ENCODE assay signal across 1 cellular context in the genomic region with DNA sequence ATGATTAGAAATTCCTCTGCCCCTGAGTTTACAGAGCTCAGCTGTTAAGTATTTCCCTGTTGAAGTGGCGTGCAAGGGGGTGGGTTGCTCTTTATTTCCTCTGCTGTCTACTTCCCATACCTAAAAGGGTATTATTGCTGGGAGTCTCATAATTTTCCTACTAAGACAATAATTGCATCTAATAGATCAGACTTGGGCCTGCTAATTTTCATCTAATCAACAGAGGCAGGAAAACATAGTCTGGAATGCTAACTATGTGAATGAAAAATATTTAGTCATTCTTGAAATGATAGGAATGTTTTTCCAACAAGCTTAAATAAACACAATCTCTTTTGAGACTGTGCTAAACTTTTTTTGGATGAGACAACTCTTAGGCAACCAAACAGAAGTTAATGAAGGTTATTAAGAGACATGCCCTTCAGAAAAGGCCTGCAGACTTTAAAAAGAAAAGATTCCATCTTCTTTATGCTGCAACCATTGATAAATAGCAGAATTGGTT.
TF ChIP-seq lines count a peak whose summit lies in the region.

No MANE protein-coding gene starts in this region.

TF ChIP-seq in HepG2, 621 proteins besides CTCF, POLR2A, EP300 and RAD21 (continued from another document and continues in another):
- TF ChIP-seq KDM3A (CRISPR knock-in tag; IDR thresholded peaks at IDR 0.05; ENCODE audit: low read depth) (no peak), CBX2 (IDR thresholded peaks at IDR 0.05; ENCODE audit: low read depth, low read length) (no peak), CBX2 (CRISPR knock-in tag; IDR thresholded peaks at IDR 0.05; ENCODE audit: low read depth) (no peak), ASH2L (IDR thresholded peaks at IDR 0.05; ENCODE audit: insufficient read length, low read depth, low read length) (peak; percentile 39), YEATS2 (CRISPR knock-in tag; IDR thresholded peaks at IDR 0.05; ENCODE audit: borderline replicate concordance) (no peak), ZNF253 (CRISPR knock-in tag; IDR thresholded peaks at IDR 0.05; ENCODE audit: borderline replicate concordance) (no peak), ELF3 (CRISPR knock-in tag; IDR thresholded peaks at IDR 0.05) (peak; percentile 64), SNAPC2 (CRISPR knock-in tag; IDR thresholded peaks at IDR 0.05) (peak; percentile 74; the same call in 1 of the 2 replicates), ZNF260 (CRISPR knock-in tag; IDR thresholded peaks at IDR 0.05; ENCODE audit: borderline replicate concordance, low read depth) (no peak), MED1 (CRISPR knock-in tag; IDR thresholded peaks at IDR 0.05) (peak; percentile 62; the same call in 1 of the 2 replicates), ETV5 (CRISPR knock-in tag; IDR thresholded peaks at IDR 0.05; ENCODE audit: borderline replicate concordance) (no peak), NR2C2 (CRISPR knock-in tag; IDR thresholded peaks at IDR 0.05; ENCODE audit: borderline replicate concordance) (no peak; the same call in 1 of the 2 replicates), ZNF576 (CRISPR knock-in tag; IDR thresholded peaks at IDR 0.05) (no peak), CENPBD1 (CRISPR knock-in tag; IDR thresholded peaks at IDR 0.05; ENCODE audit: borderline replicate concordance, low read depth) (no peak), ZNF607 (CRISPR knock-in tag; IDR thresholded peaks at IDR 0.05; ENCODE audit: borderline replicate concordance) (no peak), ZBTB8A (CRISPR knock-in tag; IDR thresholded peaks at IDR 0.05; ENCODE audit: borderline replicate concordance, low read depth) (no peak), ZNF674 (CRISPR knock-in tag; IDR thresholded peaks at IDR 0.05; ENCODE audit: low read depth) (no peak), CCAR2 (optimal IDR thresholded peaks at IDR 0.05; ENCODE audit: low read depth, low read length) (no peak), ZNF138 (CRISPR knock-in tag; IDR thresholded peaks at IDR 0.05; ENCODE audit: low read depth) (no peak), ISL2 (CRISPR knock-in tag; IDR thresholded peaks at IDR 0.05) (peak; percentile 96), FOXO1 (CRISPR knock-in tag; IDR thresholded peaks at IDR 0.05) (0 out of 2 replicates have a peak, but pooled peaks have one; percentile 19), ZNF816 (CRISPR knock-in tag; IDR thresholded peaks at IDR 0.05; ENCODE audit: borderline replicate concordance) (no peak; the same call in 1 of the 2 replicates), TBX3 (IDR thresholded peaks at IDR 0.05; ENCODE audit: borderline replicate concordance) (0 out of 2 replicates have a peak, but pooled peaks have one; percentile 21), ZZZ3 (CRISPR knock-in tag; IDR thresholded peaks at IDR 0.05; ENCODE audit: borderline replicate concordance) (no peak), ZNF761 (CRISPR knock-in tag; conservative IDR thresholded peaks at IDR 0.05) (0 out of 2 replicates have a peak, but pooled peaks have one; percentile 22), SMARCC2 (IDR thresholded peaks at IDR 0.05) (no peak), NR2F6 (IDR thresholded peaks at IDR 0.05) (peak; percentile 40; the same call in 1 of the 2 replicates), NR2F6 (CRISPR knock-in tag; IDR thresholded peaks at IDR 0.05) (peak; percentile 60), SETDB1 (CRISPR knock-in tag; IDR thresholded peaks at IDR 0.05; ENCODE audit: borderline replicate concordance) (no peak), ZFX (CRISPR knock-in tag; IDR thresholded peaks at IDR 0.05; ENCODE audit: low read depth) (peak; percentile 24; the same call in 1 of the 2 replicates), MBNL3 (CRISPR knock-in tag; conservative IDR thresholded peaks at IDR 0.05) (no peak), ZFP1 (CRISPR knock-in tag; IDR thresholded peaks at IDR 0.05) (0 out of 2 replicates have a peak, but pooled peaks have one; percentile 50), REST (IDR thresholded peaks at IDR 0.05; ENCODE audit: borderline replicate concordance in 1 of 2, low read depth in 1 of 2, low read length in 2 of 2) (no peak), KLF13 (CRISPR knock-in tag; IDR thresholded peaks at IDR 0.05) (no peak), KAT2B (IDR thresholded peaks at IDR 0.05; ENCODE audit: borderline replicate concordance, low read depth, low read length) (no peak), ZNF143 (CRISPR knock-in tag; IDR thresholded peaks at IDR 0.05) (no peak), SMAD9 (CRISPR knock-in tag; IDR thresholded peaks at IDR 0.05) (no peak), ZNF570 (CRISPR knock-in tag; IDR thresholded peaks at IDR 0.05; ENCODE audit: borderline replicate concordance) (no peak)
- TF ChIP-seq, protein P1, sequence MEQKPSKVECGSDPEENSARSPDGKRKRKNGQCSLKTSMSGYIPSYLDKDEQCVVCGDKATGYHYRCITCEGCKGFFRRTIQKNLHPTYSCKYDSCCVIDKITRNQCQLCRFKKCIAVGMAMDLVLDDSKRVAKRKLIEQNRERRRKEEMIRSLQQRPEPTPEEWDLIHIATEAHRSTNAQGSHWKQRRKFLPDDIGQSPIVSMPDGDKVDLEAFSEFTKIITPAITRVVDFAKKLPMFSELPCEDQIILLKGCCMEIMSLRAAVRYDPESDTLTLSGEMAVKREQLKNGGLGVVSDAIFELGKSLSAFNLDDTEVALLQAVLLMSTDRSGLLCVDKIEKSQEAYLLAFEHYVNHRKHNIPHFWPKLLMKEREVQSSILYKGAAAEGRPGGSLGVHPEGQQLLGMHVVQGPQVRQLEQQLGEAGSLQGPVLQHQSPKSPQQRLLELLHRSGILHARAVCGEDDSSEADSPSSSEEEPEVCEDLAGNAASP (CRISPR knock-in tag; IDR thresholded peaks at IDR 0.05; ENCODE audit: borderline replicate concordance): peak; percentile 23; the same call in 1 of the 2 replicates
- TF ChIP-seq, protein P2, sequence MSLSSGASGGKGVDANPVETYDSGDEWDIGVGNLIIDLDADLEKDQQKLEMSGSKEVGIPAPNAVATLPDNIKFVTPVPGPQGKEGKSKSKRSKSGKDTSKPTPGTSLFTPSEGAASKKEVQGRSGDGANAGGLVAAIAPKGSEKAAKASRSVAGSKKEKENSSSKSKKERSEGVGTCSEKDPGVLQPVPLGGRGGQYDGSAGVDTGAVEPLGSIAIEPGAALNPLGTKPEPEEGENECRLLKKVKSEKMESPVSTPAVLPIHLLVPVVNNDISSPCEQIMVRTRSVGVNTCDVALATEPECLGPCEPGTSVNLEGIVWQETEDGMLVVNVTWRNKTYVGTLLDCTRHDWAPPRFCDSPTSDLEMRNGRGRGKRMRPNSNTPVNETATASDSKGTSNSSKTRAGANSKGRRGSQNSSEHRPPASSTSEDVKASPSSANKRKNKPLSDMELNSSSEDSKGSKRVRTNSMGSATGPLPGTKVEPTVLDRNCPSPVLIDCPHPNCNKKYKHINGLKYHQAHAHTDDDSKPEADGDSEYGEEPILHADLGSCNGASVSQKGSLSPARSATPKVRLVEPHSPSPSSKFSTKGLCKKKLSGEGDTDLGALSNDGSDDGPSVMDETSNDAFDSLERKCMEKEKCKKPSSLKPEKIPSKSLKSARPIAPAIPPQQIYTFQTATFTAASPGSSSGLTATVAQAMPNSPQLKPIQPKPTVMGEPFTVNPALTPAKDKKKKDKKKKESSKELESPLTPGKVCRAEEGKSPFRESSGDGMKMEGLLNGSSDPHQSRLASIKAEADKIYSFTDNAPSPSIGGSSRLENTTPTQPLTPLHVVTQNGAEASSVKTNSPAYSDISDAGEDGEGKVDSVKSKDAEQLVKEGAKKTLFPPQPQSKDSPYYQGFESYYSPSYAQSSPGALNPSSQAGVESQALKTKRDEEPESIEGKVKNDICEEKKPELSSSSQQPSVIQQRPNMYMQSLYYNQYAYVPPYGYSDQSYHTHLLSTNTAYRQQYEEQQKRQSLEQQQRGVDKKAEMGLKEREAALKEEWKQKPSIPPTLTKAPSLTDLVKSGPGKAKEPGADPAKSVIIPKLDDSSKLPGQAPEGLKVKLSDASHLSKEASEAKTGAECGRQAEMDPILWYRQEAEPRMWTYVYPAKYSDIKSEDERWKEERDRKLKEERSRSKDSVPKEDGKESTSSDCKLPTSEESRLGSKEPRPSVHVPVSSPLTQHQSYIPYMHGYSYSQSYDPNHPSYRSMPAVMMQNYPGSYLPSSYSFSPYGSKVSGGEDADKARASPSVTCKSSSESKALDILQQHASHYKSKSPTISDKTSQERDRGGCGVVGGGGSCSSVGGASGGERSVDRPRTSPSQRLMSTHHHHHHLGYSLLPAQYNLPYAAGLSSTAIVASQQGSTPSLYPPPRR (CRISPR knock-in tag; IDR thresholded peaks at IDR 0.05; ENCODE audit: borderline replicate concordance): peak; percentile 79; the same call in 1 of the 2 replicates
- TF ChIP-seq, protein P3, sequence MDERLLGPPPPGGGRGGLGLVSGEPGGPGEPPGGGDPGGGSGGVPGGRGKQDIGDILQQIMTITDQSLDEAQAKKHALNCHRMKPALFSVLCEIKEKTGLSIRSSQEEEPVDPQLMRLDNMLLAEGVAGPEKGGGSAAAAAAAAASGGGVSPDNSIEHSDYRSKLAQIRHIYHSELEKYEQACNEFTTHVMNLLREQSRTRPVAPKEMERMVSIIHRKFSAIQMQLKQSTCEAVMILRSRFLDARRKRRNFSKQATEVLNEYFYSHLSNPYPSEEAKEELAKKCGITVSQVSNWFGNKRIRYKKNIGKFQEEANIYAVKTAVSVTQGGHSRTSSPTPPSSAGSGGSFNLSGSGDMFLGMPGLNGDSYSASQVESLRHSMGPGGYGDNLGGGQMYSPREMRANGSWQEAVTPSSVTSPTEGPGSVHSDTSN (CRISPR knock-in tag; IDR thresholded peaks at IDR 0.05): no peak
- TF ChIP-seq, protein P4, sequence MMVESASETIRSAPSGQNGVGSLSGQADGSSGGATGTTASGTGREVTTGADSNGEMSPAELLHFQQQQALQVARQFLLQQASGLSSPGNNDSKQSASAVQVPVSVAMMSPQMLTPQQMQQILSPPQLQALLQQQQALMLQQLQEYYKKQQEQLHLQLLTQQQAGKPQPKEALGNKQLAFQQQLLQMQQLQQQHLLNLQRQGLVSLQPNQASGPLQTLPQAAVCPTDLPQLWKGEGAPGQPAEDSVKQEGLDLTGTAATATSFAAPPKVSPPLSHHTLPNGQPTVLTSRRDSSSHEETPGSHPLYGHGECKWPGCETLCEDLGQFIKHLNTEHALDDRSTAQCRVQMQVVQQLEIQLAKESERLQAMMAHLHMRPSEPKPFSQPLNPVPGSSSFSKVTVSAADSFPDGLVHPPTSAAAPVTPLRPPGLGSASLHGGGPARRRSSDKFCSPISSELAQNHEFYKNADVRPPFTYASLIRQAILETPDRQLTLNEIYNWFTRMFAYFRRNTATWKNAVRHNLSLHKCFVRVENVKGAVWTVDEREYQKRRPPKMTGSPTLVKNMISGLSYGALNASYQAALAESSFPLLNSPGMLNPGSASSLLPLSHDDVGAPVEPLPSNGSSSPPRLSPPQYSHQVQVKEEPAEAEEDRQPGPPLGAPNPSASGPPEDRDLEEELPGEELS (CRISPR knock-in tag; IDR thresholded peaks at IDR 0.05): peak; percentile 61; the same call in 1 of the 2 replicates
- TF ChIP-seq, protein P5, sequence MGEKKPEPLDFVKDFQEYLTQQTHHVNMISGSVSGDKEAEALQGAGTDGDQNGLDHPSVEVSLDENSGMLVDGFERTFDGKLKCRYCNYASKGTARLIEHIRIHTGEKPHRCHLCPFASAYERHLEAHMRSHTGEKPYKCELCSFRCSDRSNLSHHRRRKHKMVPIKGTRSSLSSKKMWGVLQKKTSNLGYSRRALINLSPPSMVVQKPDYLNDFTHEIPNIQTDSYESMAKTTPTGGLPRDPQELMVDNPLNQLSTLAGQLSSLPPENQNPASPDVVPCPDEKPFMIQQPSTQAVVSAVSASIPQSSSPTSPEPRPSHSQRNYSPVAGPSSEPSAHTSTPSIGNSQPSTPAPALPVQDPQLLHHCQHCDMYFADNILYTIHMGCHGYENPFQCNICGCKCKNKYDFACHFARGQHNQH (CRISPR knock-in tag; IDR thresholded peaks at IDR 0.05): no peak; the same call in 1 of the 2 replicates
- TF ChIP-seq, protein P6, sequence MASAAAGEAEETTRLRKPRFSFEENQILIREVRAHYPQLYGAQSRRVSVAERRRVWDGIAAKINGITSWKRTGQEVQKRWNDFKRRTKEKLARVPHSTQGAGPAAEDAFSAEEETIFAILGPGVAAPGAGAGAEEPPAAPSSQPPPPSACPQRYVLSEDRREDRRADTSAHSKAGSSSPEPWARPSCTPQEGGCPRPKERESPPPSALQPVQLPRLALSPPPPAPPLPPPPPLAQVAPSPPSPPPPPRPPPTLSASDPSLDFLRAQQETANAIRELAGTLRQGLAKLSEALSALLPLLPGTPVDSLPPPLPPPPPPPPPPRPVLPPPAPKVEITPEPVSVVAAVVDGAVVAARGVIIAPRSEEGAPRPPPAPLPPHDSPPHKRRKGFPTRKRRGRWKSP (CRISPR knock-in tag; IDR thresholded peaks at IDR 0.05): no peak
